In genomic region chr22:42500164-42500835, GRCh38 we compare ENCODE assay signal across 8 cellular contexts. TPM values are rescaled to one million over a fixed set of nuclear protein-coding genes. Genes with fewer than 3 reads are reported as not detected.
DNase-seq lines count a peak whose midpoint lies in the region; ATAC-seq and TF ChIP-seq lines count a peak whose summit lies in the region.

No MANE protein-coding gene starts in this region.

- H3K27me3 Mint-ChIP-seq in CD4-positive, alpha-beta T cell, result no peaks in the 10 kb centered on the region
- no peaks in the 10 kb centered on the region for H3K27me3 Mint-ChIP-seq in Caco-2 (ENCODE audit: insufficient read depth, unreplicated experiment)

- no peaks in the 10 kb centered on the region for H3K9me3 ChIP-seq in CD4-positive, alpha-beta T cell (ENCODE audit: control insufficient read depth, low read length)
- no peaks in the 10 kb centered on the region for H3K9me3 ChIP-seq in Caco-2

- intact Hi-C loops in CD4-positive, alpha-beta T cell (cut with DNase I, micrococcal nuclease), result loop anchor here (2.0 to 5.0 kb wide), 2 partner anchors 19 to 133 kb away; partner anchors contain the start of gene RRP7A (in 1 of the 2)
- intact Hi-C loops in Caco-2 (cut with micrococcal nuclease; ENCODE audit: unreplicated experiment), result no loop called here

- H3K4me3 ChIP-seq in epithelial cell of esophagus (ENCODE audit: low read length) (peak overlapping the region; percentile 28), Caco-2 (ENCODE audit: low read depth, low read length) (no peak overlapping the region)

- H3K36me3 ChIP-seq in Caco-2 (ENCODE audit: control insufficient read depth, insufficient read depth, low read length), result no peaks in the 10 kb centered on the region

- DNase-seq in CD4-positive, alpha-beta T cell, result peak; percentile 74 to 86 (median 82)
- DNase-seq in MV-4-11 (lab: John Stamatoyannopoulos, UW) (peak; percentile 69), activated T-cell treated with anti-CD3 and anti-CD28 coated beads for 1 hour (ENCODE audit: low read depth) (peak; percentile 74), epithelial cell of esophagus (ENCODE audit: low read depth) (peak; percentile 88), mucosa of gallbladder (ENCODE audit: low spot score) (peak; percentile 85), Caco-2 (no peak)
- DNase-seq in stimulated activated CD8-positive, alpha-beta memory T cell treated with anti-CD3 and anti-CD28 coated beads, Interleukin-7, amount 100 ng/mL, for 1 hour (ENCODE audit: low read depth in 2 of 2), result peak; percentile 63 to 64

- no peak overlapping the region for H3K27ac ChIP-seq in CD4-positive, alpha-beta T cell (ENCODE audit: low read depth, low read length)

- H3K4me1 Mint-ChIP-seq in CD4-positive, alpha-beta T cell (ENCODE audit: low read depth), result peaks cover 8% of the 10 kb centered on the region
- peaks cover 17% of the 10 kb centered on the region for H3K4me1 Mint-ChIP-seq in Caco-2 (ENCODE audit: low read depth, unreplicated experiment)

- TF ChIP-seq CTCF in CD4-positive, alpha-beta T cell (IDR thresholded peaks at IDR 0.05), result no peak
- TF ChIP-seq CTCF in epithelial cell of esophagus (IDR thresholded peaks at IDR 0.05; ENCODE audit: insufficient read depth, low read depth, low read length, missing control alignments) (no peak), Caco-2 (IDR thresholded peaks at IDR 0.05; ENCODE audit: insufficient read depth in 1 of 2, low read depth in 1 of 2, low read length in 1 of 2, severe bottlenecking in 1 of 2, unreplicated experiment in 1 of 2) (no peak)

- no peak overlapping the region for H3K27ac Mint-ChIP-seq in CD4-positive, alpha-beta T cell
- H3K27ac Mint-ChIP-seq in Caco-2 (ENCODE audit: unreplicated experiment), result no peak overlapping the region

- H3K36me3 Mint-ChIP-seq in CD4-positive, alpha-beta T cell (ENCODE audit: low read depth), result no peaks in the 10 kb centered on the region
- H3K36me3 Mint-ChIP-seq in Caco-2 (ENCODE audit: insufficient read depth, unreplicated experiment), result no peaks in the 10 kb centered on the region

- peak overlapping the region; percentile 77 for H3K4me3 Mint-ChIP-seq in CD4-positive, alpha-beta T cell
- H3K4me3 Mint-ChIP-seq in Caco-2 (ENCODE audit: unreplicated experiment), result no peak overlapping the region

- peak; percentile 96 for ATAC-seq in CD4-positive, alpha-beta T cell (ENCODE audit: poor library complexity)
- peak; percentile 62 for ATAC-seq in GM21737 (IDR thresholded peaks at IDR 0.05; ENCODE audit: unreplicated experiment)

- no peaks in the 10 kb centered on the region for H3K27me3 ChIP-seq in CD4-positive, alpha-beta T cell (ENCODE audit: control insufficient read depth, insufficient read depth, low read length)
- H3K27me3 ChIP-seq in Caco-2 (replicated peaks; ENCODE audit: control insufficient read depth, insufficient read depth, low read length), result no peaks in the 10 kb centered on the region

- POLR2A ChIA-PET in CD4-positive, alpha-beta T cell (lab: Charles Lee), result no interaction called here
- POLR2A ChIA-PET in Caco-2 (lab: Charles Lee), result no interaction called here

- no peaks in the 10 kb centered on the region for H3K9me3 Mint-ChIP-seq in CD4-positive, alpha-beta T cell
- no peaks in the 10 kb centered on the region for H3K9me3 Mint-ChIP-seq in Caco-2 (ENCODE audit: unreplicated experiment)

- CTCF ChIA-PET in CD4-positive, alpha-beta T cell (lab: Charles Lee), result interaction anchor here (0.6 kb wide), 1 partner anchor 351 kb away, joined by 3 read pairs; no protein-coding TSS in a partner anchor
- CTCF ChIA-PET in Caco-2 (lab: Charles Lee), result no interaction called here

- H3K4me1 ChIP-seq in Caco-2, result peaks cover 12% of the 10 kb centered on the region

- no TSS peak for BruUV-seq in Caco-2 (replicated peaks; lab: Mats Ljungman, UMichigan)

RNA-seq across cellular contexts. Expression of gene RRP7A, which starts 19.3 kb away (rescaled TPM):
- total RNA-seq in CD4-positive, alpha-beta T cell, result 10 to 100 TPM; 45.4 to 48.3 TPM
- total RNA-seq in mucosa of gallbladder (38.1 TPM), Caco-2 (2022) (72.2 and 75.2 TPM in 2 replicates)

RNA-seq across cellular contexts. Expression of gene SERHL2, which starts 53.5 kb away (rescaled TPM):
- total RNA-seq in CD4-positive, alpha-beta T cell, result under 1 TPM in 1 of 2 experiments, not detected in 1; 0.69 TPM
- total RNA-seq in mucosa of gallbladder, result 2.9 TPM
- 0.61 and 0.72 TPM in 2 replicates for total RNA-seq in Caco-2 (2022)

Comparison
In these comparisons a context has a peak if more than half of its experiments do, and no peak if none do; other contexts are left out.
1. DNase-seq: peak in CD4-positive, alpha-beta T cell (10 of 10), MV-4-11 (single experiment), activated T-cell treated with anti-CD3 and anti-CD28 coated beads for 1 hour (single experiment), epithelial cell of esophagus (single experiment), mucosa of gallbladder (single experiment) and stimulated activated CD8-positive, alpha-beta memory T cell treated with anti-CD3 and anti-CD28 coated beads, Interleukin-7, amount 100 ng/mL, for 1 hour (2 of 2); none in Caco-2 (0 of 2).